Comparison of ENCODE assay signal across 13 cellular contexts in genomic region chr10:119333146-119333792, GRCh38.
DNase-seq lines count a peak whose midpoint lies in the region; ATAC-seq, FAIRE-seq and TF ChIP-seq lines count a peak whose summit lies in the region.
"Had no signal": no experiment of that assay in that cellular context is flagged by ENCODE, and none has a peak within 500 bp of the region (broad histone marks: within the 10 kb centered on the region; RNA-seq: fewer than 3 reads in every experiment).

No MANE protein-coding gene starts in this region.

- H3K36me3 Mint-ChIP-seq in natural killer cell: no peaks in the 10 kb centered on the region

- no peaks in the 10 kb centered on the region for H3K9me3 Mint-ChIP-seq in natural killer cell

- H3K27me3 Mint-ChIP-seq in natural killer cell (ENCODE audit: low read depth in 2 of 2): no peaks in the 10 kb centered on the region

- peaks cover 24 to 32% of the 10 kb centered on the region in 2 donors for H3K4me1 Mint-ChIP-seq in natural killer cell

- peak overlapping the region in 1 of 2 donors; percentile 30 for H3K27ac Mint-ChIP-seq in natural killer cell

- TF ChIP-seq CTCF in A549 (IDR thresholded peaks at IDR 0.05) (no peak), natural killer cell (IDR thresholded peaks at IDR 0.05) (no peak)

- no peak for TF ChIP-seq RAD21 in A549 (conservative IDR thresholded peaks at IDR 0.05 in 1 of 2, IDR thresholded peaks at IDR 0.05 in 1 of 2)

- ATAC-seq in A549 (peak; percentile 53 to 70; a peak in 4 of 6 replicates), natural killer cell (peak; percentile 58 to 92 (median 88)), HG03378 (IDR thresholded peaks at IDR 0.05; ENCODE audit: unreplicated experiment) (no peak), HG03025 (IDR thresholded peaks at IDR 0.05; ENCODE audit: low FRiP score, unreplicated experiment) (no peak)
- ATAC-seq: HepG2 had no signal

- H3K27ac ChIP-seq in A549: peak overlapping the region; percentile 45 to 65; a peak in 5 of 6 replicates
- H3K27ac ChIP-seq: VCaP had no signal

- H3K4me2 ChIP-seq in A549: peak overlapping the region; percentile 25

- intact Hi-C loops in natural killer cell (cut with micrococcal nuclease): no loop called here

- peaks cover 17% of the 10 kb centered on the region for H3K4me1 ChIP-seq in A549

- H3K4me3 Mint-ChIP-seq in natural killer cell: no peak overlapping the region

- WGBS in A549 (ENCODE audit: missing lambda C conversion rate): 67% methylated on average over 8 of the region's 8 CpGs

- CTCF ChIA-PET in A549 (lab: Yijun Ruan, JAX): interaction anchor here (0.6 to 1.8 kb wide), 7 partner anchors 11 to 134 kb away, joined by 3 to 4 read pairs (median 3); no protein-coding TSS in a partner anchor

- POLR2A ChIA-PET in A549 (lab: Yijun Ruan, JAX): no interaction called here

- no peak for DNase-seq in A549 (ENCODE audit: low read depth in 1 of 2, low spot score in 1 of 2)
- DNase-seq in NCI-H524 treated with DMSO at 0.1 percent for 48 hours (lab: John Stamatoyannopoulos, UW): peak; percentile 45
- DNase-seq in activated T-helper 1 cell treated with anti-CD3 and anti-CD28 coated beads, Interleukin-2, amount 50 U/mL, for 16 hours (ENCODE audit: low read depth in 1 of 2, low spot score in 1 of 2): peak; percentile 17 to 22
- no peak for DNase-seq in natural killer cell
- DNase-seq in globus pallidus (ENCODE audit: low spot score): no peak
- DNase-seq in NOMO-1 treated with DMSO at 0.1 percent for 48 hours (lab: John Stamatoyannopoulos, UW; ENCODE audit: unreplicated experiment): no peak
- DNase-seq: C1 segment of cervical spinal cord, foreskin melanocyte, small intestine had no signal

- H3K4me3 ChIP-seq in A549: no peak overlapping the region

- no peak for TF ChIP-seq EP300 in A549 (IDR thresholded peaks at IDR 0.05)

- TF ChIP-seq POLR2A in A549 (IDR thresholded peaks at IDR 0.05; ENCODE audit: low read length): no peak

- H3K9me3 ChIP-seq in A549: no peaks in the 10 kb centered on the region

- no peak for FAIRE-seq in A549 (lab: Jason Lieb, UNC)
- FAIRE-seq: HepG2, small intestine had no signal

TF ChIP-seq in A549, 52 proteins besides CTCF, POLR2A, EP300 and RAD21:
- TF ChIP-seq MAX (IDR thresholded peaks at IDR 0.05) (no peak), SMC3 (IDR thresholded peaks at IDR 0.05) (no peak), MAFK (IDR thresholded peaks at IDR 0.05; ENCODE audit: partially characterized antibody) (no peak), ZFP36 (IDR thresholded peaks at IDR 0.05; ENCODE audit: borderline replicate concordance, partially characterized antibody) (no peak), FOSL2 (IDR thresholded peaks at IDR 0.05) (no peak), FOSL2 (CRISPR knock-in tag; IDR thresholded peaks at IDR 0.05) (0 out of 2 replicates have a peak, but pooled peaks have one; percentile 10), JUN (IDR thresholded peaks at IDR 0.05) (no peak)

Comparison
In these comparisons a context has a peak if more than half of its experiments do, and no peak if none do; other contexts are left out.
1. ATAC-seq: peak in A549 (2 of 2) and natural killer cell (3 of 3); none in HG03378 (single experiment) and HG03025 (single experiment).
2. DNase-seq: peak in NCI-H524 treated with DMSO at 0.1 percent for 48 hours (single experiment) and activated T-helper 1 cell treated with anti-CD3 and anti-CD28 coated beads, Interleukin-2, amount 50 U/mL, for 16 hours (2 of 2); none in A549 (0 of 2), natural killer cell (single experiment), globus pallidus (single experiment) and NOMO-1 treated with DMSO at 0.1 percent for 48 hours (single experiment).